In genomic region chr6:28252507-28252975, GRCh38 we compare ENCODE assay signal across 2 cellular contexts.
A peak's percentile ranks its signal among the peaks of the same experiment; 100 is the strongest.
TF ChIP-seq lines count a peak whose summit lies in the region.

No MANE protein-coding gene starts in this region.

TF ChIP-seq in IMR-90, 13 proteins besides CTCF, POLR2A, EP300 and RAD21:
- TF ChIP-seq CEBPB (IDR thresholded peaks at IDR 0.05; ENCODE audit: low read depth, low read length) (no peak), SMC3 (IDR thresholded peaks at IDR 0.05; ENCODE audit: low read depth, low read length) (no peak), MAZ (IDR thresholded peaks at IDR 0.05; ENCODE audit: borderline replicate concordance, low read depth, low read length) (no peak), RCOR1 (IDR thresholded peaks at IDR 0.05; ENCODE audit: insufficient replicate concordance, low read length) (no peak), ELK1 (IDR thresholded peaks at IDR 0.05; ENCODE audit: borderline replicate concordance, low read depth, low read length) (no peak), USF2 (IDR thresholded peaks at IDR 0.05; ENCODE audit: low read depth, low read length) (no peak)

TF ChIP-seq in K562, 482 proteins besides CTCF, POLR2A, EP300 and RAD21 (continues in another document):
- 0 out of 2 replicates have a peak, but pooled peaks have one; percentile 29 for TF ChIP-seq SPI1 (IDR thresholded peaks at IDR 0.05; ENCODE audit: borderline replicate concordance, low read depth, low read length)
- peak; percentile 96 for TF ChIP-seq ZBTB26 (CRISPR knock-in tag; IDR thresholded peaks at IDR 0.05)
- no peak for TF ChIP-seq YY1 (IDR thresholded peaks at IDR 0.05; ENCODE audit: borderline replicate concordance in 1 of 3, control insufficient read depth in 1 of 3, extremely low read depth in 1 of 3, insufficient read depth in 3 of 3, insufficient read length in 1 of 3, insufficient replicate concordance in 2 of 3, low read depth in 1 of 3, low read length in 2 of 3)
- TF ChIP-seq OTX1 (CRISPR knock-in tag; IDR thresholded peaks at IDR 0.05): peak; percentile 63; the same call in 1 of the 2 replicates
- TF ChIP-seq MTA1 (IDR thresholded peaks at IDR 0.05; ENCODE audit: borderline replicate concordance): 0 out of 2 replicates have a peak, but pooled peaks have one; percentile 5
- 0 out of 2 replicates have a peak, but pooled peaks have one; percentile 8 for TF ChIP-seq GTF2F1 (IDR thresholded peaks at IDR 0.05; ENCODE audit: low read depth, low read length)
- 0 out of 4 replicates have a peak, but pooled peaks of 1 of the 2 experiments have one; percentile 49 for TF ChIP-seq MLLT1 (IDR thresholded peaks at IDR 0.05)
- no peak for TF ChIP-seq ZNF282 (CRISPR knock-in tag; IDR thresholded peaks at IDR 0.05)
- TF ChIP-seq LARP7 (IDR thresholded peaks at IDR 0.05): peak; percentile 96
- TF ChIP-seq SMARCA5 (IDR thresholded peaks at IDR 0.05): peak; percentile 47; the same call in 1 of the 2 replicates
- no peak for TF ChIP-seq CHD1 (IDR thresholded peaks at IDR 0.05; ENCODE audit: low read length)
- 0 out of 2 replicates have a peak, but pooled peaks have one; percentile 14 for TF ChIP-seq CC2D1A (IDR thresholded peaks at IDR 0.05)
- TF ChIP-seq ZFX (CRISPR knock-in tag; IDR thresholded peaks at IDR 0.05): 0 out of 2 replicates have a peak, but pooled peaks have one; percentile 3
- TF ChIP-seq ETV6 (IDR thresholded peaks at IDR 0.05; ENCODE audit: borderline replicate concordance in 1 of 2, low read depth in 2 of 2, low read length in 1 of 2): no peak
- no peak for TF ChIP-seq ETV6 (CRISPR knock-in tag; IDR thresholded peaks at IDR 0.05; ENCODE audit: borderline replicate concordance)
- TF ChIP-seq ZNF444 (CRISPR knock-in tag; IDR thresholded peaks at IDR 0.05): 0 out of 2 replicates have a peak, but pooled peaks have one; percentile 1
- no peak for TF ChIP-seq ETV1 (tag; conservative IDR thresholded peaks at IDR 0.05; ENCODE audit: low read depth)
- peak; percentile 97 for TF ChIP-seq HDGF (IDR thresholded peaks at IDR 0.05)
- 0 out of 2 replicates have a peak, but pooled peaks have one; percentile 9 for TF ChIP-seq ZEB2 (IDR thresholded peaks at IDR 0.05)
- peak; percentile 63; the same call in 1 of the 2 replicates for TF ChIP-seq ELF4 (CRISPR knock-in tag; IDR thresholded peaks at IDR 0.05)
- TF ChIP-seq ELK3 (CRISPR knock-in tag; IDR thresholded peaks at IDR 0.05): no peak
- TF ChIP-seq ZNF347 (CRISPR knock-in tag; IDR thresholded peaks at IDR 0.05; ENCODE audit: low read depth): peak; percentile 3; the same call in 1 of the 2 replicates
- 0 out of 2 replicates have a peak, but pooled peaks have one; percentile 2 for TF ChIP-seq DMBX1 (CRISPR knock-in tag; IDR thresholded peaks at IDR 0.05; ENCODE audit: borderline replicate concordance)
- TF ChIP-seq THRB (CRISPR knock-in tag; conservative IDR thresholded peaks at IDR 0.05): 0 out of 2 replicates have a peak, but pooled peaks have one; percentile 68
- 0 out of 2 replicates have a peak, but pooled peaks have one; percentile 10 for TF ChIP-seq ARID2 (IDR thresholded peaks at IDR 0.05)
- TF ChIP-seq ZNF644 (tag; IDR thresholded peaks at IDR 0.05; ENCODE audit: low read depth): no peak
- 0 out of 2 replicates have a peak, but pooled peaks have one; percentile 32 for TF ChIP-seq ZBTB49 (CRISPR knock-in tag; IDR thresholded peaks at IDR 0.05; ENCODE audit: borderline replicate concordance)
- TF ChIP-seq SMAD4 (CRISPR knock-in tag; conservative IDR thresholded peaks at IDR 0.05): 0 out of 2 replicates have a peak, but pooled peaks have one; percentile 18
- TF ChIP-seq GTF2E2 (tag; IDR thresholded peaks at IDR 0.05): peak; percentile 23; the same call in 1 of the 2 replicates
- TF ChIP-seq ZC3H8 (IDR thresholded peaks at IDR 0.05): no peak
- 0 out of 2 replicates have a peak, but pooled peaks have one; percentile 0 for TF ChIP-seq PYGO2 (tag; IDR thresholded peaks at IDR 0.05)
- TF ChIP-seq MYC (IDR thresholded peaks at IDR 0.05; ENCODE audit: low read depth, low read length): no peak
- TF ChIP-seq MYC (CRISPR knock-in tag; IDR thresholded peaks at IDR 0.05; ENCODE audit: borderline replicate concordance, low read depth): no peak
- peak; percentile 70 for TF ChIP-seq PRDM10 (IDR thresholded peaks at IDR 0.05; ENCODE audit: partially characterized antibody)
- 0 out of 2 replicates have a peak, but pooled peaks have one; percentile 4 for TF ChIP-seq CTBP1 (IDR thresholded peaks at IDR 0.05; ENCODE audit: borderline replicate concordance)
- TF ChIP-seq RREB1 (CRISPR knock-in tag; IDR thresholded peaks at IDR 0.05): no peak
- TF ChIP-seq TRIM25 (IDR thresholded peaks at IDR 0.05; ENCODE audit: borderline replicate concordance): 0 out of 2 replicates have a peak, but pooled peaks have one; percentile 35
- no peak for TF ChIP-seq YBX1 (IDR thresholded peaks at IDR 0.05)
- TF ChIP-seq ZNF551 (CRISPR knock-in tag; IDR thresholded peaks at IDR 0.05): no peak
